2 cellular contexts compared by ENCODE assay signal in genomic region chr3:149316427-149316826, GRCh38.
TF ChIP-seq lines count a peak whose summit lies in the region.

No MANE protein-coding gene starts in this region.

TF ChIP-seq in IMR-90, 13 proteins besides CTCF, POLR2A, EP300 and RAD21:
- TF ChIP-seq MAFK (IDR thresholded peaks at IDR 0.05; ENCODE audit: low read depth, low read length), result no peak
- TF ChIP-seq MXI1 (IDR thresholded peaks at IDR 0.05; ENCODE audit: borderline replicate concordance, low read depth, low read length), result no peak
- TF ChIP-seq ELK1 (IDR thresholded peaks at IDR 0.05; ENCODE audit: borderline replicate concordance, low read depth, low read length), result no peak
- TF ChIP-seq CEBPB (IDR thresholded peaks at IDR 0.05; ENCODE audit: low read depth, low read length), result no peak
- no peak for TF ChIP-seq BHLHE40 (IDR thresholded peaks at IDR 0.05; ENCODE audit: low read depth, low read length)
- TF ChIP-seq SMC3 (IDR thresholded peaks at IDR 0.05; ENCODE audit: low read depth, low read length), result no peak
- no peak for TF ChIP-seq CHD1 (IDR thresholded peaks at IDR 0.05; ENCODE audit: low read depth, low read length)
- no peak for TF ChIP-seq MAZ (IDR thresholded peaks at IDR 0.05; ENCODE audit: borderline replicate concordance, low read depth, low read length)
- TF ChIP-seq USF2 (IDR thresholded peaks at IDR 0.05; ENCODE audit: low read depth, low read length), result no peak

TF ChIP-seq in HepG2, 621 proteins besides CTCF, POLR2A, EP300 and RAD21:
- TF ChIP-seq ZBTB20 (CRISPR knock-in tag; IDR thresholded peaks at IDR 0.05; ENCODE audit: borderline replicate concordance, low read depth) (no peak), ZNF138 (CRISPR knock-in tag; IDR thresholded peaks at IDR 0.05; ENCODE audit: low read depth) (no peak), KDM6A (CRISPR knock-in tag; IDR thresholded peaks at IDR 0.05; ENCODE audit: low read depth) (no peak), ATF6 (CRISPR knock-in tag; conservative IDR thresholded peaks at IDR 0.05) (no peak), ZC3H4 (CRISPR knock-in tag; IDR thresholded peaks at IDR 0.05; ENCODE audit: borderline replicate concordance) (no peak), ZNF597 (CRISPR knock-in tag; IDR thresholded peaks at IDR 0.05) (no peak), GATA4 (IDR thresholded peaks at IDR 0.05; ENCODE audit: borderline replicate concordance, low read depth) (no peak)
